2 cellular contexts compared by ENCODE assay signal in genomic region chr16:87199901-87200300, GRCh38.
TF ChIP-seq lines count a peak whose summit lies in the region.

No MANE protein-coding gene starts in this region.

TF ChIP-seq in IMR-90, 13 proteins besides CTCF, POLR2A, EP300 and RAD21:
- TF ChIP-seq ELK1 (IDR thresholded peaks at IDR 0.05; ENCODE audit: borderline replicate concordance, low read depth, low read length) = no peak
- TF ChIP-seq CHD1 (IDR thresholded peaks at IDR 0.05; ENCODE audit: low read depth, low read length) = no peak
- TF ChIP-seq MXI1 (IDR thresholded peaks at IDR 0.05; ENCODE audit: borderline replicate concordance, low read depth, low read length) = no peak
- TF ChIP-seq FOS (IDR thresholded peaks at IDR 0.05; ENCODE audit: low read depth, low read length) = no peak
- no peak for TF ChIP-seq RCOR1 (IDR thresholded peaks at IDR 0.05; ENCODE audit: insufficient replicate concordance, low read length)
- TF ChIP-seq CEBPB (IDR thresholded peaks at IDR 0.05; ENCODE audit: low read depth, low read length) = no peak
- TF ChIP-seq SMC3 (IDR thresholded peaks at IDR 0.05; ENCODE audit: low read depth, low read length) = no peak
TF ChIP-seq in IMR-90: peak in this region for 0.

TF ChIP-seq in H1, 55 proteins besides CTCF, POLR2A, EP300 and RAD21:
- no peak for TF ChIP-seq SRF (IDR thresholded peaks at IDR 0.05; ENCODE audit: low read depth, low read length)
- no peak for TF ChIP-seq GABPA (IDR thresholded peaks at IDR 0.05; ENCODE audit: borderline replicate concordance, insufficient read depth, low read length)
- TF ChIP-seq TEAD4 (IDR thresholded peaks at IDR 0.05; ENCODE audit: low read depth, low read length) = no peak
- TF ChIP-seq RBBP5 (IDR thresholded peaks at IDR 0.05; ENCODE audit: borderline replicate concordance, low read depth, low read length) = no peak
- no peak for TF ChIP-seq SIRT6 (IDR thresholded peaks at IDR 0.05; ENCODE audit: low read length)
- no peak for TF ChIP-seq BRCA1 (IDR thresholded peaks at IDR 0.05; ENCODE audit: low read depth, low read length)
- no peak for TF ChIP-seq SUZ12 (IDR thresholded peaks at IDR 0.05; ENCODE audit: low read length)
- TF ChIP-seq SP1 (IDR thresholded peaks at IDR 0.05; ENCODE audit: low read depth, low read length) = no peak
- no peak for TF ChIP-seq SIX5 (IDR thresholded peaks at IDR 0.05; ENCODE audit: low read depth, low read length)
- no peak for TF ChIP-seq CBX5 (IDR thresholded peaks at IDR 0.05; ENCODE audit: low read depth, low read length)
- TF ChIP-seq HDAC2 (IDR thresholded peaks at IDR 0.05; ENCODE audit: borderline replicate concordance in 1 of 2, low read depth in 2 of 2, low read length in 2 of 2) = no peak
- no peak for TF ChIP-seq CREB1 (IDR thresholded peaks at IDR 0.05)
- no peak for TF ChIP-seq EGR1 (IDR thresholded peaks at IDR 0.05; ENCODE audit: borderline replicate concordance, low read depth, low read length)
- no peak for TF ChIP-seq POU5F1 (IDR thresholded peaks at IDR 0.05; ENCODE audit: low read depth, low read length)
- TF ChIP-seq CHD1 (IDR thresholded peaks at IDR 0.05; ENCODE audit: low read depth, low read length) = no peak
